Comparison of ENCODE assay signal across 9 cellular contexts in genomic region chr10:117441812-117442443, GRCh38.
DNase-seq lines count a peak whose midpoint lies in the region; ATAC-seq lines count a peak whose summit lies in the region.
"Had no signal": no experiment of that assay in that cellular context is flagged by ENCODE, and none has a peak within 500 bp of the region (broad histone marks: within the 10 kb centered on the region; RNA-seq: fewer than 3 reads in every experiment).

No MANE protein-coding gene starts in this region.

- H3K27ac Mint-ChIP-seq in T-helper 17 cell = no peak overlapping the region
- H3K27ac Mint-ChIP-seq in activated CD4-positive, alpha-beta T cell treated with anti-CD3 and anti-CD28 coated beads, Interleukin-2, amount 10 ng/mL, durations not matched to agents 24 days and 14 days = no peak overlapping the region

- H3K4me3 ChIP-seq in skeletal muscle satellite cell (ENCODE audit: low read length) = no peak overlapping the region
- H3K4me3 ChIP-seq: heart left ventricle had no signal

- no peaks in the 10 kb centered on the region for H3K36me3 Mint-ChIP-seq in T-helper 17 cell (ENCODE audit: low read depth)
- H3K36me3 Mint-ChIP-seq in activated CD4-positive, alpha-beta T cell treated with anti-CD3 and anti-CD28 coated beads, Interleukin-2, amount 10 ng/mL, durations not matched to agents 24 days and 14 days (ENCODE audit: low read depth) = no peaks in the 10 kb centered on the region

- peak overlapping the region; percentile 58 for H3K9ac ChIP-seq in skeletal muscle satellite cell (ENCODE audit: low read depth, low read length)

- peak; percentile 81 for ATAC-seq in GM18867 (IDR thresholded peaks at IDR 0.05; ENCODE audit: unreplicated experiment)
- peak; percentile 70 for ATAC-seq in HG03460 (IDR thresholded peaks at IDR 0.05; ENCODE audit: unreplicated experiment)
- ATAC-seq in T-helper 17 cell = no peak

- no peaks in the 10 kb centered on the region for H3K4me1 Mint-ChIP-seq in T-helper 17 cell
- H3K4me1 Mint-ChIP-seq in activated CD4-positive, alpha-beta T cell treated with anti-CD3 and anti-CD28 coated beads, Interleukin-2, amount 10 ng/mL, durations not matched to agents 24 days and 14 days = peaks cover 3% of the 10 kb centered on the region

- peaks cover 16% of the 10 kb centered on the region for H3K9me3 Mint-ChIP-seq in activated CD4-positive, alpha-beta T cell treated with anti-CD3 and anti-CD28 coated beads, Interleukin-2, amount 10 ng/mL, durations not matched to agents 24 days and 14 days

- H3K4me2 ChIP-seq in skeletal muscle satellite cell (ENCODE audit: low read length) = peak overlapping the region; percentile 71

- H3K4me1 ChIP-seq in skeletal muscle satellite cell (ENCODE audit: control insufficient read depth, insufficient read depth, low read length) = peaks cover 33% of the 10 kb centered on the region

- no peaks in the 10 kb centered on the region for H3K9me3 ChIP-seq in skeletal muscle satellite cell (replicated peaks; ENCODE audit: low read length)
- H3K9me3 ChIP-seq in T-helper 17 cell (ENCODE audit: control insufficient read depth, low read length, poor library complexity, severe bottlenecking) = no peaks in the 10 kb centered on the region
- H3K9me3 ChIP-seq: heart left ventricle had no signal

- no peaks in the 10 kb centered on the region for H3K36me3 ChIP-seq in skeletal muscle satellite cell (ENCODE audit: insufficient read depth, low read length)
- H3K36me3 ChIP-seq: heart left ventricle had no signal

- H3K27me3 ChIP-seq in skeletal muscle satellite cell (ENCODE audit: control insufficient read depth, insufficient read depth, low read length) = peaks cover 1% of the 10 kb centered on the region

- no peak overlapping the region for H3K4me3 Mint-ChIP-seq in T-helper 17 cell
- H3K4me3 Mint-ChIP-seq in activated CD4-positive, alpha-beta T cell treated with anti-CD3 and anti-CD28 coated beads, Interleukin-2, amount 10 ng/mL, durations not matched to agents 24 days and 14 days = no peak overlapping the region

- peaks cover 23% of the 10 kb centered on the region for H3K27me3 Mint-ChIP-seq in T-helper 17 cell
- no peaks in the 10 kb centered on the region for H3K27me3 Mint-ChIP-seq in activated CD4-positive, alpha-beta T cell treated with anti-CD3 and anti-CD28 coated beads, Interleukin-2, amount 10 ng/mL, durations not matched to agents 24 days and 14 days

- intact Hi-C loops in activated CD4-positive, alpha-beta T cell treated with anti-CD3 and anti-CD28 coated beads, Interleukin-2, amount 10 ng/mL, durations not matched to agents 24 days and 14 days (cut with micrococcal nuclease) = no loop called here

- DNase-seq in UCSD-AML1 (lab: John Stamatoyannopoulos, UW; ENCODE audit: unreplicated experiment) (peak; percentile 45), T-helper 17 cell (no peak), activated gamma-delta T cell (lab: John Stamatoyannopoulos, UW) (no peak)
- DNase-seq in activated naive CD4-positive, alpha-beta T cell treated with Interleukin-2 at 50 U/mL for 16 hours = no peak
- DNase-seq in activated CD4-positive, alpha-beta T cell treated with anti-CD3 and anti-CD28 coated beads, Interleukin-2, amount 10 ng/mL, durations not matched to agents 24 days and 14 days = no peak
- DNase-seq: heart left ventricle had no signal
